Comparison of ENCODE assay signal across 8 cellular contexts in the genomic region with DNA sequence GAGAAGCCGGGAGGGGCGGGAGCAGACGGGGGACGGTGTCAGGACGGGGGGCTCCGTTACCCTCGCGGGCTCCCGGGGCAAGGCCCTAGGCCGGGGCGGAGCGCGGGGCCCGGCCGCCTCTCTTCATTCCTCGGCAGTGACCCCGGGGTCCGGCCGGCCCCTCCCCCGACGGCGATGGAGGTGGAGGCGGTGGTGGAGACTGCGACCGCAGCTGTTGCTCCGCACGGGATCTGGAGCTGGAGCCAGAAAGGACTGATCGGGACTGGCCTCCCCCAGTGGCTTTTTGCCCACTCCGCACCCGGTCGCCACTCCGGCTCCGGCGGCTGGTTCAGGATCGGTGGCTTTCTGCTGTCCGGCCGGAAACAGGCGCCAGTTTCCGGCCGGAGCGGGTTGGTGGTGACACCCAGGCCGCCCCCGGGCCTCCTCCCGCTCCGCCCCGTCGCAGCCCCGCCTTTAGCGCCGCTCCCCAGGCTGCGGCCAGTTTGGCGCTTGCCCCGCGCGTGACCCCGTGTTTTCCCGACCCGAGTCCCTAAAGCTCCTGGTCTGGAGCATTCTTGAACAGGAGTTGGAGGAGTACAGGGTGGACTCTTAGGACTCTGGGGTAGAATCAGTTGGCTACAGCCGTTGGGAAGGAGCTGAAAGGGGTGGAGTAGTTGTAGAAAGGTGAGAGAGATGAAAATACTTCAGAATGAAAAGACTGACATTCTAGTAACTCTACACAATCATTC. TPM values are rescaled to one million over a fixed set of nuclear protein-coding genes. Genes with fewer than 3 reads are reported as not detected.
DNase-seq lines count a peak whose midpoint lies in the region; ATAC-seq and TF ChIP-seq lines count a peak whose summit lies in the region.

Gene OTUD7B, minus strand, starts transcription at position 339 of the 728 bp plus-strand sequence. CDS start 33,216 bp downstream, outside the sequence.

- H3K9me2 ChIP-seq in hepatocyte (replicated peaks; ENCODE audit: insufficient read depth) = no peaks in the 10 kb centered on the region

- in situ Hi-C loops in astrocyte of the cerebellum (cut with HindIII; ENCODE audit: low sequenced_read_pairs) = no loop called here

- peak in 1 of 2 donors; percentile 77 for TF ChIP-seq POLR2A in vagina (IDR thresholded peaks at IDR 0.05)

- peaks cover 27% of the 10 kb centered on the region for H3K4me1 ChIP-seq in hepatocyte (ENCODE audit: insufficient read depth)
- H3K4me1 ChIP-seq in vagina = peaks cover 43% of the 10 kb centered on the region

- WGBS in hepatocyte (ENCODE audit: low lambda C conversion rate, missing lambda C conversion rate) = under 1% methylated on average over 50 of the region's 59 CpGs

- no peaks in the 10 kb centered on the region for H3K36me3 ChIP-seq in hepatocyte (replicated peaks; ENCODE audit: insufficient read depth, low read depth)
- no peaks in the 10 kb centered on the region for H3K36me3 ChIP-seq in vagina

- ATAC-seq in HG02759 (IDR thresholded peaks at IDR 0.05; ENCODE audit: unreplicated experiment) = peak; percentile 92

- H3K9me3 ChIP-seq in hepatocyte (ENCODE audit: low read depth) = no peaks in the 10 kb centered on the region
- H3K9me3 ChIP-seq in vagina = no peaks in the 10 kb centered on the region

- peak within 1 kb of the TSS; percentile 99 for H3K27ac ChIP-seq in hepatocyte
- H3K27ac ChIP-seq in vagina = peak within 1 kb of the TSS; percentile 98

- no peaks in the 10 kb centered on the region for H3K27me3 ChIP-seq in hepatocyte
- H3K27me3 ChIP-seq in vagina = no peaks in the 10 kb centered on the region

- peak within 1 kb of the TSS; percentile 88 for H3K4me2 ChIP-seq in hepatocyte

- peaks cover 31% of the 10 kb centered on the region for H4K20me1 ChIP-seq in hepatocyte (ENCODE audit: insufficient read depth, poor library complexity, severe bottlenecking)

- intact Hi-C loops in vagina (cut with DNase I) = no loop called here

- peak within 1 kb of the TSS; percentile 97 for H3K4me3 ChIP-seq in GM12875 (ENCODE audit: low read depth, low read length)
- peak within 1 kb of the TSS; percentile 73 for H3K4me3 ChIP-seq in astrocyte of the cerebellum (ENCODE audit: low read depth, low read length)
- peak within 1 kb of the TSS; percentile 97 for H3K4me3 ChIP-seq in hepatocyte
- H3K4me3 ChIP-seq in vagina = peak within 1 kb of the TSS; percentile 91 to 98

- H3K79me2 ChIP-seq in hepatocyte = peaks cover 45% of the 10 kb centered on the region

- H2AFZ ChIP-seq in hepatocyte = peak within 1 kb of the TSS; percentile 75

- no peak for TF ChIP-seq CTCF in GM12875 (IDR thresholded peaks at IDR 0.05; ENCODE audit: borderline replicate concordance, insufficient read depth, low read depth, low read length)
- no peak for TF ChIP-seq CTCF in astrocyte of the cerebellum (IDR thresholded peaks at IDR 0.05; ENCODE audit: low read depth, low read length, missing control alignments)
- no peak for TF ChIP-seq CTCF in hepatocyte (IDR thresholded peaks at IDR 0.05; ENCODE audit: poor library complexity)
- no peak for TF ChIP-seq CTCF in vagina (IDR thresholded peaks at IDR 0.05)

- DNase-seq in NCI-H146 (lab: John Stamatoyannopoulos, UW) (peak; percentile 76), T-helper 9 cell (peak; percentile 46), astrocyte of the cerebellum (ENCODE audit: low read depth) (peak; percentile 47), hepatocyte (ENCODE audit: low spot score) (peak; percentile 96), renal cortical epithelial cell (ENCODE audit: low read depth) (peak; percentile 62), vagina (ENCODE audit: extremely low spot score in 2 of 2) (no peak)

RNA-seq across cellular contexts. Expression of gene OTUD7B, which starts in this region (rescaled TPM):
- total RNA-seq in hepatocyte (17.1 and 17.8 TPM in 2 replicates), renal cortical epithelial cell (11.3 and 29.5 TPM in 2 replicates), vagina (14.5 TPM)
- 2.8 and 3.6 TPM in 2 replicates for polyA plus RNA-seq in hepatocyte

Comparison
In these comparisons a context has a peak if more than half of its experiments do, and no peak if none do; other contexts are left out.
1. DNase-seq: peak in NCI-H146 (single experiment), T-helper 9 cell (single experiment), astrocyte of the cerebellum (single experiment), hepatocyte (single experiment) and renal cortical epithelial cell (single experiment); none in vagina (0 of 2).
2. Peak in every context shown above with its lines, with median percentiles within 50 percentile points of each other: H3K4me3 ChIP-seq.